In genomic region chr15:73803806-73804205, GRCh38 we compare ENCODE assay signal across 18 cellular contexts. TPM values are rescaled to one million over a fixed set of nuclear protein-coding genes. Genes with fewer than 3 reads are reported as not detected.
DNase-seq lines count a peak whose midpoint lies in the region; ATAC-seq, FAIRE-seq and TF ChIP-seq lines count a peak whose summit lies in the region.
"Had no signal": no experiment of that assay in that cellular context is flagged by ENCODE, and none has a peak within 500 bp of the region (broad histone marks: within the 10 kb centered on the region; RNA-seq: fewer than 3 reads in every experiment).

No MANE protein-coding gene starts in this region.

- H3K27ac ChIP-seq in HepG2 (ENCODE audit: extremely low read length, insufficient read depth, low read length): no peak overlapping the region
- H3K27ac ChIP-seq in right lobe of liver: no peak overlapping the region
- peak overlapping the region; percentile 21 for H3K27ac ChIP-seq in caudate nucleus (ENCODE audit: low read depth, low read length)
- no peak overlapping the region for H3K27ac ChIP-seq in spleen
- H3K27ac ChIP-seq: A549, C4-2B had no signal

- intact Hi-C loops in HepG2 (cut with micrococcal nuclease; ENCODE audit: unreplicated experiment): no loop called here
- intact Hi-C loops in right lobe of liver (cut with DNase I): no loop called here
- intact Hi-C loops in spleen (cut with DNase I; ENCODE audit: low total_unique reads): no loop called here

- no peak overlapping the region for H2AFZ ChIP-seq in HepG2 (ENCODE audit: low read length)
- H2AFZ ChIP-seq: GM23338 had no signal

- in situ Hi-C loops in HepG2 (cut with HindIII; ENCODE audit: extremely low pct_ligation_motif_present, low pct_unique_long_range_greater_than_20kb): no loop called here

- TF ChIP-seq RAD21 in HepG2 (CRISPR knock-in tag; IDR thresholded peaks at IDR 0.05): no peak

- no peak overlapping the region for H3K4me3 ChIP-seq in HepG2 (replicated peaks in 1 of 3; ENCODE audit: insufficient read depth in 1 of 3, low read depth in 2 of 3, low read length in 3 of 3)
- no peak overlapping the region for H3K4me3 ChIP-seq in right lobe of liver
- no peak overlapping the region for H3K4me3 ChIP-seq in spleen
- H3K4me3 ChIP-seq: A549, GM12878, GM23338 had no signal

- TF ChIP-seq POLR2A in HepG2 (IDR thresholded peaks at IDR 0.05; ENCODE audit: insufficient read depth in 1 of 2, low read depth in 2 of 2, low read length in 2 of 2) (no peak), right lobe of liver (IDR thresholded peaks at IDR 0.05) (no peak), spleen (IDR thresholded peaks at IDR 0.05) (no peak)

- no peak overlapping the region for H3K9ac ChIP-seq in HepG2 (ENCODE audit: insufficient read depth, low read depth, low read length)

- DNase-seq in HepG2 (ENCODE audit: low spot score) (no peak), right lobe of liver (no peak), caudate nucleus (lab: John Stamatoyannopoulos, UW) (no peak), spleen (peak; percentile 39)
- DNase-seq: BE2C; CD4-positive, alpha-beta memory T cell; DMS79; H9 had no signal

- no peaks in the 10 kb centered on the region for H3K36me3 ChIP-seq in HepG2 (replicated peaks in 1 of 2; ENCODE audit: control insufficient read depth in 1 of 2, insufficient read depth in 2 of 2, low read length in 2 of 2)
- no peaks in the 10 kb centered on the region for H3K36me3 ChIP-seq in right lobe of liver
- no peaks in the 10 kb centered on the region for H3K36me3 ChIP-seq in spleen
- H3K36me3 ChIP-seq: BE2C had no signal

- ATAC-seq in HepG2 (no peak), right lobe of liver (no peak), HG02885 (IDR thresholded peaks at IDR 0.05; ENCODE audit: poor library complexity, unreplicated experiment) (no peak), HG02798 (IDR thresholded peaks at IDR 0.05; ENCODE audit: poor library complexity, unreplicated experiment) (no peak), HG03159 (IDR thresholded peaks at IDR 0.05; ENCODE audit: unreplicated experiment) (no peak)
- ATAC-seq: A549, GM12878, GM23338 had no signal

- no TSS peak for BruUV-seq in HepG2 (replicated peaks; lab: Mats Ljungman, UMichigan)

- H3K4me1 ChIP-seq in HepG2 (ENCODE audit: insufficient read depth, low read length) (peaks cover 51% of the 10 kb centered on the region), right lobe of liver (no peaks in the 10 kb centered on the region), spleen (no peaks in the 10 kb centered on the region)
- H3K4me1 ChIP-seq: BE2C had no signal

- no CpG with 5 or more reads among the region's 2 CpGs for WGBS in HepG2 (ENCODE audit: low lambda C conversion rate)
- no CpG with 5 or more reads among the region's 2 CpGs for WGBS in right lobe of liver (ENCODE audit: insufficient coverage, low coverage, low lambda C conversion rate, missing lambda C conversion rate)
- 72 to 94% (median 84%) methylated on average over 1 to 2 of the region's 2 CpGs for WGBS in spleen, 5 donors

- no peaks in the 10 kb centered on the region for H3K79me2 ChIP-seq in HepG2 (ENCODE audit: insufficient read depth, low read length)

- POLR2A ChIA-PET in HepG2 (lab: Yijun Ruan, JAX): no interaction called here

- H3K27me3 ChIP-seq in HepG2 (ENCODE audit: control insufficient read depth in 1 of 2, insufficient read depth in 2 of 2, low read length in 2 of 2): peaks cover 5 to 14% of the 10 kb centered on the region in 2 experiments; a peak in 3 of 5 replicates
- H3K27me3 ChIP-seq in right lobe of liver: no peaks in the 10 kb centered on the region
- H3K27me3 ChIP-seq in spleen (replicated peaks in 1 of 7): peaks cover 0 to 26% (median 0%) of the 10 kb centered on the region in 7 donors
- H3K27me3 ChIP-seq: BE2C had no signal

- no peak for TF ChIP-seq CTCF in HepG2 (CRISPR knock-in tag; IDR thresholded peaks at IDR 0.05)
- TF ChIP-seq CTCF in right lobe of liver (IDR thresholded peaks at IDR 0.05): no peak
- no peak for TF ChIP-seq CTCF in spleen (IDR thresholded peaks at IDR 0.05 in 8 of 11, conservative IDR thresholded peaks at IDR 0.05 in 3 of 11)

- H4K20me1 ChIP-seq in HepG2 (ENCODE audit: insufficient read depth, low read length): no peaks in the 10 kb centered on the region

- FAIRE-seq in HepG2 (lab: Jason Lieb, UNC): no peak
- FAIRE-seq: A549, GM12878, GM18507 had no signal

- no peak for TF ChIP-seq EP300 in HepG2 (IDR thresholded peaks at IDR 0.05; ENCODE audit: low read depth in 2 of 2, low read length in 2 of 2)
- TF ChIP-seq EP300 in HepG2 (CRISPR knock-in tag; IDR thresholded peaks at IDR 0.05; ENCODE audit: borderline replicate concordance): no peak

- CTCF ChIA-PET in HepG2 (lab: Yijun Ruan, JAX; ENCODE audit: low intra/inter-chr PET ratio, low total read pairs): no interaction called here

- H3K4me2 ChIP-seq in HepG2 (ENCODE audit: low read depth, low read length): no peak overlapping the region
- H3K4me2 ChIP-seq: A549, GM23338 had no signal

- H3K9me3 ChIP-seq in HepG2 (ENCODE audit: low read length) (no peaks in the 10 kb centered on the region), right lobe of liver (no peaks in the 10 kb centered on the region), spleen (no peaks in the 10 kb centered on the region)
- H3K9me3 ChIP-seq: A549, BE2C had no signal

TF ChIP-seq in HepG2, 621 proteins besides CTCF, POLR2A, EP300 and RAD21:
- TF ChIP-seq ZNF629 (CRISPR knock-in tag; conservative IDR thresholded peaks at IDR 0.05): peak; percentile 27; the same call in 1 of the 2 replicates
- no peak for TF ChIP-seq ZSCAN25 (CRISPR knock-in tag; IDR thresholded peaks at IDR 0.05)

RNA-seq across cellular contexts. Expression of gene INSYN1, which starts 50.7 kb away (rescaled TPM):
- total RNA-seq in HepG2 (2016; rRNA removed; fragmentation: Illumina TruSeq; extraction: Trizol) (not detected in 2 replicates), right lobe of liver (under 1 TPM; 0.25 to 0.68 (median 0.32) TPM), spleen (1 to 10 TPM in 3 of 7 donors, under 1 TPM in 3, not detected in 1; 0.51 to 2.8 (median 0.88) TPM)
- not detected in 2 replicates for total RNA-seq in HepG2 (2016; cell fraction: cytosol; rRNA removed; fragmentation: Illumina TruSeq; extraction: Trizol; ENCODE audit: low read depth)
- total RNA-seq in HepG2 (2016; cell fraction: insoluble cytoplasmic fraction; rRNA removed; fragmentation: Illumina TruSeq; extraction: Trizol): not detected in 2 replicates
- not detected in 2 replicates for total RNA-seq in HepG2 (2016; cell fraction: membrane; rRNA removed; fragmentation: Illumina TruSeq; extraction: Trizol)
- total RNA-seq in HepG2 (2016; cell fraction: nucleus; rRNA removed; fragmentation: Illumina TruSeq; extraction: Trizol): not detected in 2 replicates
- polyA plus RNA-seq in HepG2 (2011; rRNA removed) (not detected in 2 replicates), spleen (1 to 10 TPM in 1 of 3 donors, under 1 TPM in 2; 0.11 to 1.2 (median 0.35) TPM)
- not detected in 2 replicates for polyA plus RNA-seq in HepG2 (2011; cell fraction: cytosol; rRNA removed)
- not detected in 2 replicates for polyA plus RNA-seq in HepG2 (2011; cell fraction: nucleus; rRNA removed)
- polyA plus RNA-seq in HepG2 (2012): not detected in 2 replicates
- polyA plus RNA-seq in HepG2 (2016; cell fraction: cytosol; fragmentation: Illumina TruSeq; extraction: Trizol; ENCODE audit: low read depth): not detected in 2 replicates
- polyA plus RNA-seq in HepG2 (2016; cell fraction: insoluble cytoplasmic fraction; fragmentation: Illumina TruSeq; extraction: Trizol; ENCODE audit: low read depth): not detected in 2 replicates
- not detected in 2 replicates for polyA plus RNA-seq in HepG2 (2016; cell fraction: membrane; fragmentation: Illumina TruSeq; extraction: Trizol; ENCODE audit: low read depth)
- polyA plus RNA-seq in HepG2 (2016; cell fraction: nucleus; fragmentation: Illumina TruSeq; extraction: Trizol; ENCODE audit: insufficient read depth, low read depth): not detected in 2 replicates
- not detected in 2 replicates for polyA minus RNA-seq in HepG2 (2011; rRNA and poly(A)+ RNA removed; ENCODE audit: low replicate concordance)
- polyA minus RNA-seq in HepG2 (2011; cell fraction: cytosol; rRNA and poly(A)+ RNA removed): not detected in 2 replicates
- polyA minus RNA-seq in HepG2 (2011; cell fraction: nucleus; rRNA and poly(A)+ RNA removed): not detected in 2 replicates
- total RNA-seq: CD4-positive, alpha-beta memory T cell; GM12878; HT-29 had no signal
- polyA plus RNA-seq: CD4-positive, alpha-beta memory T cell; GM12878; IgD-negative memory B cell had no signal
